In the genomic region with DNA sequence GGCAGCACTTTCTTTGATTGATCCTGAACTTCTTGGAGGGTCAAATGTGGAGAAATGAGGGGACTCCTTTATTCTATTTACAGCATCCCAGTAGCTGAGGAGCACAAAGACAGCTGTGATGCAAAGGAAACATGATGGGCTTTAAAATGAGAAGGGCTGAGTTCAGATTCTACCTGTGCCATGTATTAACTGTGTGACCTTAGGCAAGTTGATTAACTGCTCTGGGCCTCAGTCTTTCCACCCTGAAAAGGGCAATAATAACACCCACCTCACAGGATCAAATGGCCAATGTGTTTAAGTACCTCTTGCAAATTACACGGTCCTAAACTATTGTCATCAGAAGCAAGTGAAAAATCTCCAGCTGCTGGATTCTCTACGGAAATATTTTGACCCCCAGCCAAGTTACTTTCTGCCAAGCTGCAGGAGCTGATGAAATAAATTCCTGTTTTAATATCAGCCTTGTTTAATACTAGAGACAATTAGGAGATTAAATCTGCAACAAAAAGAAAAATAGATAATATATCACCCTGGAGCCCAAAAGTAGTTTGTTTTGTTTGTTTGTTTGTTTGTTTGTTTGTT, we compare ENCODE assay signal across 15 cellular contexts. TPM values are rescaled to one million over a fixed set of nuclear protein-coding genes. Genes with fewer than 3 reads are reported as not detected.
"Had no signal": no experiment of that assay in that cellular context is flagged by ENCODE, and none has a peak within 500 bp of the region (broad histone marks: within the 10 kb centered on the region; RNA-seq: fewer than 3 reads in every experiment).

No MANE protein-coding gene starts in this region.

- H3K9me3 ChIP-seq: tibial nerve had no signal

- H3K27ac Mint-ChIP-seq: activated B cell treated with CpG ODN at 0.5 μM for 24 hours; activated naive CD4-positive, alpha-beta T cell treated with anti-CD3 and anti-CD28 coated beads for 36 hours; activated T-helper 17 cell treated with anti-CD3 and anti-CD28 coated beads, Interleukin-2, amount 50 U/mL, for 72 hours had no signal

- H3K27ac ChIP-seq: skin epidermis, tibial nerve had no signal

- DNase-seq: activated B cell treated with CpG ODN at 0.5 μM for 24 hours; activated CD4-positive, alpha-beta T cell treated with anti-CD3 and anti-CD28 coated beads, Interleukin-2, amount 50 U/mL, for 1 hour; activated naive CD4-positive, alpha-beta T cell treated with anti-CD3 and anti-CD28 coated beads for 36 hours; activated T-cell treated with anti-CD3 and anti-CD28 coated beads for 4 hours; hippocampal formation; kidney glomerular epithelial cell; T-helper 2 cell had no signal

- H3K9me3 Mint-ChIP-seq: activated B cell treated with CpG ODN at 0.5 μM for 24 hours; activated naive CD4-positive, alpha-beta T cell treated with anti-CD3 and anti-CD28 coated beads for 36 hours; activated T-helper 17 cell treated with anti-CD3 and anti-CD28 coated beads, Interleukin-2, amount 50 U/mL, for 72 hours had no signal

- H3K4me3 ChIP-seq: skin epidermis, tibial nerve had no signal

- H3K4me1 Mint-ChIP-seq: activated B cell treated with CpG ODN at 0.5 μM for 24 hours; activated T-helper 17 cell treated with anti-CD3 and anti-CD28 coated beads, Interleukin-2, amount 50 U/mL, for 72 hours had no signal

- H3K4me3 Mint-ChIP-seq: activated B cell treated with CpG ODN at 0.5 μM for 24 hours; activated naive CD4-positive, alpha-beta T cell treated with anti-CD3 and anti-CD28 coated beads for 36 hours; activated T-helper 17 cell treated with anti-CD3 and anti-CD28 coated beads, Interleukin-2, amount 50 U/mL, for 72 hours had no signal

- H3K27me3 ChIP-seq: tibial nerve had no signal

- H3K27me3 Mint-ChIP-seq: activated B cell treated with CpG ODN at 0.5 μM for 24 hours; activated T-helper 17 cell treated with anti-CD3 and anti-CD28 coated beads, Interleukin-2, amount 50 U/mL, for 72 hours had no signal

- ATAC-seq: activated T-helper 17 cell treated with anti-CD3 and anti-CD28 coated beads, Interleukin-2, amount 50 U/mL, for 72 hours; esophagus mucosa had no signal

RNA-seq across cellular contexts. Expression of a gene that starts 25.5 kb away (rescaled TPM):
- total RNA-seq: activated B cell treated with CpG ODN at 0.5 μM for 24 hours; activated CD8-positive, alpha-beta memory T cell treated with anti-CD3 and anti-CD28 coated beads for 36 hours; activated naive CD4-positive, alpha-beta T cell treated with anti-CD3 and anti-CD28 coated beads for 36 hours; activated T-helper 17 cell treated with anti-CD3 and anti-CD28 coated beads, Interleukin-2, amount 50 U/mL, for 72 hours; dermis microvascular lymphatic vessel endothelial cell; mesenteric fat pad; osteocyte had no signal
